ENCODE assay signal across 10 cellular contexts in the genomic region with DNA sequence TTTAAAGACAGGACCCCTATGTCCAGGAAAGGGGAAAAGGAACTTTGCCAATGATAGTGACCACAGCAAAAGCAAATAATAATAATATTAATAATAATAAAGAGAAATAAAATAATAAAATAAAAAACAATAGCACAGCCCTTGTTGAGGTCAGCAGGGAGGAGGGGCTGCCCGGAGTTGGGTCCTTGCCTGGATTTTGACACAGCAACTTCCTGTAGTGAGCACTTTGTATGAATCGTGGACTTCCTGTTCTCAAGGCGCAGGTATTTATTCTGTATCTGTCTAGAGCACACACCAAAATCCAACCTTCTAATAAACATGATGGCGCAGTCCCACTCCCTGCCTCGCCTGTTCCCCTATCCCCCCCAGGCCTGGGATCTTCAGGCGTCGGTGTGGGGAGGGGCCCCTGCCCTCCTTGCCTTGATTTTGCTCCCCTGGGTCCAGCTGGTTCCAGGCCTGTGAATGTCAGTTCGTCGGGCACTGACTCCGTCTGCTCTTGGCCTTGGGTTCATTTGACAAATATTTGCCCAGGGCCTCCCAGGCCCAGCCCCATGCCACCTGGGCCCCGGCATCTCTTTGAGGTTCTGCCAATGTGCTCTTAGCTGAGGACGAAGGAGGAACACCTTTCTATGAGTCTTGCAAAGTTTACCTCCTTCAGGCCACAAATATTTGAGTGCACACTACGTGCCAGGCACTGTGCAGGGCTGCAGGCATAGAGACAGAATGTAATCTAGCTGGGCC. TPM values are rescaled to one million over a fixed set of nuclear protein-coding genes. Genes with fewer than 3 reads are reported as not detected.
DNase-seq lines count a peak whose midpoint lies in the region; ATAC-seq and TF ChIP-seq lines count a peak whose summit lies in the region.
"Had no signal": no experiment of that assay in that cellular context is flagged by ENCODE, and none has a peak within 500 bp of the region (broad histone marks: within the 10 kb centered on the region; RNA-seq: fewer than 3 reads in every experiment).

No MANE protein-coding gene starts in this region.

- ATAC-seq in GM23338 (no peak), T-helper 17 cell (no peak), psoas muscle (no peak), GM21717 (IDR thresholded peaks at IDR 0.05; ENCODE audit: unreplicated experiment) (no peak)
- ATAC-seq: Panc1 had no signal

- H3K4me3 ChIP-seq in GM23338 (no peak overlapping the region), fibroblast of the aortic adventitia (ENCODE audit: low read depth, low read length) (no peak overlapping the region), psoas muscle (no peak overlapping the region)

- TF ChIP-seq CTCF in GM23338 (conservative IDR thresholded peaks at IDR 0.05; ENCODE audit: low read depth in 2 of 2) (no peak), fibroblast of the aortic adventitia (IDR thresholded peaks at IDR 0.05; ENCODE audit: insufficient read depth, low read length) (no peak), psoas muscle (IDR thresholded peaks at IDR 0.05) (no peak), GM13976 (IDR thresholded peaks at IDR 0.05; ENCODE audit: borderline replicate concordance, control extremely low read depth, extremely low read depth, insufficient read depth, missing control alignments) (no peak)

- intact Hi-C loops in psoas muscle (cut with DNase I): no loop called here

- H3K27ac Mint-ChIP-seq in GM23338 (peak overlapping the region; percentile 36; the same call in 1 of the 2 replicates), T-helper 17 cell (peak overlapping the region; percentile 79)

- H3K36me3 Mint-ChIP-seq in GM23338 (ENCODE audit: low read depth) (peaks cover 22% of the 10 kb centered on the region), T-helper 17 cell (ENCODE audit: low read depth) (peaks cover 2% of the 10 kb centered on the region)

- peaks cover 8% of the 10 kb centered on the region for H3K27me3 Mint-ChIP-seq in GM23338 (ENCODE audit: insufficient read depth, low read depth, poor library complexity)
- no peaks in the 10 kb centered on the region for H3K27me3 Mint-ChIP-seq in T-helper 17 cell

- H3K4me3 Mint-ChIP-seq in GM23338: no peak overlapping the region
- peak overlapping the region; percentile 70 for H3K4me3 Mint-ChIP-seq in T-helper 17 cell

- no peak for DNase-seq in GM23338 (ENCODE audit: low spot score)
- no peak for DNase-seq in T-helper 17 cell
- DNase-seq in fibroblast of the aortic adventitia (ENCODE audit: low read depth): peak; percentile 61
- peak; percentile 28 to 48 for DNase-seq in psoas muscle
- no peak for DNase-seq in GM13976 (ENCODE audit: low spot score)
- DNase-seq in HCEC 1CT: no peak
- no peak for DNase-seq in HuH-7 (ENCODE audit: low spot score)
- DNase-seq: foreskin melanocyte had no signal

- H3K9me2 ChIP-seq in GM23338 (ENCODE audit: insufficient read depth): no peaks in the 10 kb centered on the region

- H3K27me3 ChIP-seq in GM23338 (ENCODE audit: insufficient read depth) (no peaks in the 10 kb centered on the region), psoas muscle (ENCODE audit: insufficient read depth in 3 of 3, low read length in 2 of 3) (no peaks in the 10 kb centered on the region)

- H3K9me3 ChIP-seq in T-helper 17 cell (ENCODE audit: control insufficient read depth, low read length, poor library complexity, severe bottlenecking) (no peaks in the 10 kb centered on the region), psoas muscle (no peaks in the 10 kb centered on the region)

- H3K27ac ChIP-seq in GM23338 (ENCODE audit: low read depth) (peak overlapping the region; percentile 55; the same call in 1 of the 2 replicates), psoas muscle (peak overlapping the region; percentile 44)

- in situ Hi-C loops in GM13976 (cut with MboI; ENCODE audit: low sequenced_read_pairs, unreplicated experiment): no loop called here

- 56 to 62% (median 60%) methylated on average over 13 of the region's 13 CpGs for WGBS in psoas muscle, 3 donors

- H3K4me2 ChIP-seq in GM23338: no peak overlapping the region

- H3F3A ChIP-seq in GM23338 (replicated peaks; ENCODE audit: low read depth): no peaks in the 10 kb centered on the region

- H4K20me1 ChIP-seq in GM23338 (replicated peaks; ENCODE audit: insufficient read depth): no peaks in the 10 kb centered on the region; the same call in 1 of the 2 replicates

- H3K4me1 Mint-ChIP-seq in GM23338 (peaks cover 21% of the 10 kb centered on the region), T-helper 17 cell (peaks cover 36% of the 10 kb centered on the region)

- H3K36me3 ChIP-seq in GM23338 (ENCODE audit: insufficient read depth) (no peaks in the 10 kb centered on the region), psoas muscle (ENCODE audit: insufficient read depth in 1 of 2, low read depth in 1 of 2) (peaks cover 0 to 57% of the 10 kb centered on the region in 2 donors)

- H2AFZ ChIP-seq in GM23338: no peak overlapping the region

- H3K79me2 ChIP-seq in GM23338 (replicated peaks; ENCODE audit: insufficient read depth): peaks cover under 1% of the 10 kb centered on the region; the same call in 1 of the 2 replicates

- H3K9me3 Mint-ChIP-seq in GM23338: no peaks in the 10 kb centered on the region

- H3K4me1 ChIP-seq in GM23338 (ENCODE audit: insufficient read depth) (peaks cover 13% of the 10 kb centered on the region; the same call in 1 of the 2 replicates), psoas muscle (peaks cover 10% of the 10 kb centered on the region)

TF ChIP-seq in GM23338, 12 proteins besides CTCF, POLR2A, EP300 and RAD21 (continues in another document):
- TF ChIP-seq, protein P1, sequence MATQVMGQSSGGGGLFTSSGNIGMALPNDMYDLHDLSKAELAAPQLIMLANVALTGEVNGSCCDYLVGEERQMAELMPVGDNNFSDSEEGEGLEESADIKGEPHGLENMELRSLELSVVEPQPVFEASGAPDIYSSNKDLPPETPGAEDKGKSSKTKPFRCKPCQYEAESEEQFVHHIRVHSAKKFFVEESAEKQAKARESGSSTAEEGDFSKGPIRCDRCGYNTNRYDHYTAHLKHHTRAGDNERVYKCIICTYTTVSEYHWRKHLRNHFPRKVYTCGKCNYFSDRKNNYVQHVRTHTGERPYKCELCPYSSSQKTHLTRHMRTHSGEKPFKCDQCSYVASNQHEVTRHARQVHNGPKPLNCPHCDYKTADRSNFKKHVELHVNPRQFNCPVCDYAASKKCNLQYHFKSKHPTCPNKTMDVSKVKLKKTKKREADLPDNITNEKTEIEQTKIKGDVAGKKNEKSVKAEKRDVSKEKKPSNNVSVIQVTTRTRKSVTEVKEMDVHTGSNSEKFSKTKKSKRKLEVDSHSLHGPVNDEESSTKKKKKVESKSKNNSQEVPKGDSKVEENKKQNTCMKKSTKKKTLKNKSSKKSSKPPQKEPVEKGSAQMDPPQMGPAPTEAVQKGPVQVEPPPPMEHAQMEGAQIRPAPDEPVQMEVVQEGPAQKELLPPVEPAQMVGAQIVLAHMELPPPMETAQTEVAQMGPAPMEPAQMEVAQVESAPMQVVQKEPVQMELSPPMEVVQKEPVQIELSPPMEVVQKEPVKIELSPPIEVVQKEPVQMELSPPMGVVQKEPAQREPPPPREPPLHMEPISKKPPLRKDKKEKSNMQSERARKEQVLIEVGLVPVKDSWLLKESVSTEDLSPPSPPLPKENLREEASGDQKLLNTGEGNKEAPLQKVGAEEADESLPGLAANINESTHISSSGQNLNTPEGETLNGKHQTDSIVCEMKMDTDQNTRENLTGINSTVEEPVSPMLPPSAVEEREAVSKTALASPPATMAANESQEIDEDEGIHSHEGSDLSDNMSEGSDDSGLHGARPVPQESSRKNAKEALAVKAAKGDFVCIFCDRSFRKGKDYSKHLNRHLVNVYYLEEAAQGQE (IDR thresholded peaks at IDR 0.05; ENCODE audit: unreplicated experiment): no peak

RNA-seq across cellular contexts. Expression of a gene that starts 13.9 kb away (rescaled TPM):
- 33.4 and 36.7 TPM in 2 replicates for total RNA-seq in GM23338 (2014; rRNA removed; shearing (Covaris generic))
- 15.1 and 20.2 TPM in 2 replicates for polyA plus RNA-seq in GM23338 (2016; fragmentation: Nextera tagmentation; extraction: Ambion mirVana)
- total RNA-seq in T-helper 17 cell: 10 to 100 TPM; 63.6 to 73.0 TPM
- total RNA-seq in fibroblast of the aortic adventitia (ENCODE audit: low replicate concordance): 83.0 and 84.7 TPM in 2 replicates
- 100 to 1,000 TPM in 3 of 4 donors, 10 to 100 TPM in 1; 97.2 to 166 (median 111) TPM for total RNA-seq in psoas muscle
- 10 to 100 TPM; 57.6 to 72.4 (median 72.3) TPM for polyA plus RNA-seq in psoas muscle

RNA-seq across cellular contexts. Expression of a gene that starts 56.0 kb away (rescaled TPM):
- 8.5 and 9.4 TPM in 2 replicates for total RNA-seq in GM23338 (2014; rRNA removed; shearing (Covaris generic))
- polyA plus RNA-seq in GM23338 (2016; fragmentation: Nextera tagmentation; extraction: Ambion mirVana): 22.6 and 23.0 TPM in 2 replicates
- 1 to 10 TPM; 3.2 to 3.7 TPM for total RNA-seq in T-helper 17 cell
- total RNA-seq in fibroblast of the aortic adventitia (ENCODE audit: low replicate concordance): 10.4 and 12.1 TPM in 2 replicates
- 1 to 10 TPM; 2.8 to 5.3 (median 3.3) TPM for total RNA-seq in psoas muscle
- 1 to 10 TPM; 3.4 to 6.5 (median 4.9) TPM for polyA plus RNA-seq in psoas muscle

RNA-seq across cellular contexts. Expression of a gene that starts 56.3 kb away (rescaled TPM):
- total RNA-seq in GM23338 (2014; rRNA removed; shearing (Covaris generic)): 5.7 and 9.1 TPM in 2 replicates
- 6.2 and 7.2 TPM in 2 replicates for polyA plus RNA-seq in GM23338 (2016; fragmentation: Nextera tagmentation; extraction: Ambion mirVana)
- 1 to 10 TPM; 5.6 to 7.9 TPM for total RNA-seq in T-helper 17 cell
- total RNA-seq in fibroblast of the aortic adventitia (ENCODE audit: low replicate concordance): 2.3 and 3.8 TPM in 2 replicates
- 1 to 10 TPM; 1.2 to 3.2 (median 2.0) TPM for total RNA-seq in psoas muscle
- 1 to 10 TPM in 2 of 3 donors, under 1 TPM in 1; 0.45 to 1.7 (median 1.5) TPM for polyA plus RNA-seq in psoas muscle

Comparison
In these comparisons a context has a peak if more than half of its experiments do, and no peak if none do; other contexts are left out.
1. DNase-seq: peak in fibroblast of the aortic adventitia (single experiment) and psoas muscle (2 of 2); none in GM23338 (single experiment), T-helper 17 cell (0 of 3), GM13976 (single experiment), HCEC 1CT (single experiment) and HuH-7 (single experiment).